ENCODE assay signal across 1 cellular context in genomic region chr17:38329808-38330730, GRCh38.
TF ChIP-seq lines count a peak whose summit lies in the region.

No MANE protein-coding gene starts in this region.

TF ChIP-seq in WTC11, 78 proteins besides CTCF, POLR2A, EP300 and RAD21 (continued from another document):
- TF ChIP-seq USF1 (CRISPR knock-in tag; IDR thresholded peaks at IDR 0.05) (no peak), SP1 (CRISPR knock-in tag; conservative IDR thresholded peaks at IDR 0.05) (no peak), NFYB (CRISPR knock-in tag; conservative IDR thresholded peaks at IDR 0.05; ENCODE audit: low read depth) (no peak), ZNF416 (CRISPR knock-in tag; IDR thresholded peaks at IDR 0.05) (no peak), ZNF425 (CRISPR knock-in tag; conservative IDR thresholded peaks at IDR 0.05) (no peak), CREM (CRISPR knock-in tag; IDR thresholded peaks at IDR 0.05) (no peak)
